8 cellular contexts compared by ENCODE assay signal in the genomic region with DNA sequence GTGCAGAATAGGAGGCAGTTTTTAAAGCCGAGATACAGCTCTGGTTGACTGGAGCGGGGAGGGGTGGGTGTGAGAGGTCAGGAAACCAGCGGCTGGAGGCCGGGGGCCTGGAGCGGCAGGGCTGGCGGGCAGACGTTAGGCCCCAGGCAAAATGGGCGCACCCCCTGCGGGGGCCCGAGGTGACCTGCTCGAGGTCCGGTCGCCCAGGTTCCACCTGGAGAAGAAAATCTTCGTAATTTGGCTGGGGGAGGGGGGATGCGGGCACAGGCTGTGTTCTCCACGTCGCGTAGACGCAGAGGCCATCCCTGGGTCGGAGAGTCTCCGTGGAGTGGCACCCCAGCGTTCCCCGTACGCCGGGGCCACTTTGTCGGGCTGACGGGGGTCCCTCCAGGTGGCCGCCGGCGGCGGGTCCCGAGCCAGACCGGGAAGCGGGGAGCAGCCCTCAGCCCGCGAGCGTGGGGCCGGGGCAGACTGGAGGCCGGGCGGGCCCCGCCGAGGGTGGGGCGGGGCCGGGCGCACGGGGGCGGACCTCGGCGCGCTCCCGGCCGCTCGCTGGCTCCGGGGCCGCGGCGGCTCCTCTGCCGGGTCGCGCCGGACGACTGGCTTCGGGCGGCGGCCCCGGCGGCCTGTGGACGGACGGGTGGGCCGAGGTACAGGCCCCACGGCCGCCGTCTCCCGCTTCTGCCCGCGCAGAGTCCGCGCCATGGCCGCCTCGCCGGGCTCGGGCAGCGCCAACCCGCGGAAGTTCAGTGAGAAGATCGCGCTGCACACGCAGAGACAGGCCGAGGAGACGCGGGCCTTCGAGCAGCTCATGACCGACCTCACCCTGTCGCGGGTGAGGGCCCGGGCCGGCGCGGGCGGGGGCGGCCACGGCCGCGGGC. TPM values are rescaled to one million over a fixed set of nuclear protein-coding genes. Genes with fewer than 3 reads are reported as not detected.
DNase-seq lines count a peak whose midpoint lies in the region; ATAC-seq and TF ChIP-seq lines count a peak whose summit lies in the region.

A gene with protein sequence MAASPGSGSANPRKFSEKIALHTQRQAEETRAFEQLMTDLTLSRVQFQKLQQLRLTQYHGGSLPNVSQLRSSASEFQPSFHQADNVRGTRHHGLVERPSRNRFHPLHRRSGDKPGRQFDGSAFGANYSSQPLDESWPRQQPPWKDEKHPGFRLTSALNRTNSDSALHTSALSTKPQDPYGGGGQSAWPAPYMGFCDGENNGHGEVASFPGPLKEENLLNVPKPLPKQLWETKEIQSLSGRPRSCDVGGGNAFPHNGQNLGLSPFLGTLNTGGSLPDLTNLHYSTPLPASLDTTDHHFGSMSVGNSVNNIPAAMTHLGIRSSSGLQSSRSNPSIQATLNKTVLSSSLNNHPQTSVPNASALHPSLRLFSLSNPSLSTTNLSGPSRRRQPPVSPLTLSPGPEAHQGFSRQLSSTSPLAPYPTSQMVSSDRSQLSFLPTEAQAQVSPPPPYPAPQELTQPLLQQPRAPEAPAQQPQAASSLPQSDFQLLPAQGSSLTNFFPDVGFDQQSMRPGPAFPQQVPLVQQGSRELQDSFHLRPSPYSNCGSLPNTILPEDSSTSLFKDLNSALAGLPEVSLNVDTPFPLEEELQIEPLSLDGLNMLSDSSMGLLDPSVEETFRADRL (plus strand): TSS at position 555 of the 881 bp plus-strand sequence. CDS start 149 bp downstream, at position 704.

- intact Hi-C loops in left cardiac atrium (cut with DNase I) (loop anchor here (10.0 kb wide), 2 partner anchors 65 to 75 kb away; no protein-coding TSS in a partner anchor), prostate gland (cut with DNase I) (loop anchor here (5.0 kb wide), 1 partner anchor 83 kb away; no protein-coding TSS in a partner anchor)

- ATAC-seq in GM19468 (IDR thresholded peaks at IDR 0.05; ENCODE audit: extremely low read depth, unreplicated experiment) = peak; percentile 32
- ATAC-seq in T-cell (replicated peaks in 1 of 4) = peak; percentile 84 to 86 (median 85)
- peak; percentile 93 to 94 for ATAC-seq in left cardiac atrium

- no peaks in the 10 kb centered on the region for H3K9me3 Mint-ChIP-seq in T-cell

- DNase-seq in D341Med (ENCODE audit: low spot score) = peak; percentile 91
- DNase-seq in HL-60 (ENCODE audit: low read depth in 1 of 2, low spot score in 1 of 2) = peak; percentile 16 to 42
- peak; percentile 22 to 67 (median 52) for DNase-seq in T-cell
- DNase-seq in left cardiac atrium = peak; percentile 62
- DNase-seq in prostate gland (ENCODE audit: low spot score) = peak; percentile 25
- no peak for DNase-seq in NCI-H2029 (lab: John Stamatoyannopoulos, UW)

- TF ChIP-seq POLR2A in prostate gland (IDR thresholded peaks at IDR 0.05) = peak; percentile 38

- CTCF ChIA-PET in T-cell (lab: Charles Lee) = interaction anchor here in 1 of 2 donors (1.1 to 2.8 kb wide), 2 partner anchors 10 to 168 kb away, joined by 3 to 24 read pairs; no protein-coding TSS in a partner anchor

- peak within 1 kb of the TSS; percentile 86 to 87 for H3K27ac Mint-ChIP-seq in T-cell

- TF ChIP-seq CTCF in HL-60 (IDR thresholded peaks at IDR 0.05; ENCODE audit: insufficient read depth, low read length) = no peak
- peak in 1 of 4 experiments; percentile 12 for TF ChIP-seq CTCF in prostate gland (IDR thresholded peaks at IDR 0.05)

- H3K36me3 ChIP-seq in prostate gland = no peaks in the 10 kb centered on the region

- no peaks in the 10 kb centered on the region for H3K9me3 ChIP-seq in prostate gland

- no peaks in the 10 kb centered on the region for H3K27me3 Mint-ChIP-seq in T-cell

- H3K4me3 Mint-ChIP-seq in T-cell = peak within 1 kb of the TSS; percentile 90 to 96 (median 95)

- H3K27me3 ChIP-seq in HL-60 (ENCODE audit: insufficient read depth, poor library complexity, severe bottlenecking) (no peaks in the 10 kb centered on the region), prostate gland (replicated peaks; ENCODE audit: insufficient read depth) (no peaks in the 10 kb centered on the region)

- peak within 1 kb of the TSS; percentile 71 for H3K4me3 ChIP-seq in HL-60 (replicated peaks; ENCODE audit: insufficient read depth, low read length)
- peak within 1 kb of the TSS; percentile 78 to 80 for H3K4me3 ChIP-seq in prostate gland

- 1 to 3% (median 2%) methylated on average over 68 to 104 of the region's 104 CpGs for WGBS in adipose tissue, 3 donors
- WGBS in prostate gland = 3% methylated on average over 59 of the region's 104 CpGs

- POLR2A ChIA-PET in T-cell (lab: Charles Lee) = interaction anchor here (0.5 to 0.6 kb wide), 4 partner anchors 10 to 208 kb away, joined by 3 to 5 read pairs (median 4); no protein-coding TSS in a partner anchor

- peaks cover 45 to 49% (median 46%) of the 10 kb centered on the region in 3 donors for H3K4me1 Mint-ChIP-seq in T-cell

- H3K4me1 ChIP-seq in prostate gland (replicated peaks) = no peaks in the 10 kb centered on the region

- H3K27ac ChIP-seq in HL-60 (replicated peaks) = no peak within 1 kb of the TSS
- peak within 1 kb of the TSS; percentile 73 for H3K27ac ChIP-seq in adipose tissue (ENCODE audit: low read depth, low read length)
- peak within 1 kb of the TSS; percentile 90 to 91 for H3K27ac ChIP-seq in prostate gland

- no peaks in the 10 kb centered on the region for H3K36me3 Mint-ChIP-seq in T-cell

RNA-seq across cellular contexts. Expression of the gene that starts here (rescaled TPM):
- total RNA-seq in T-cell = 100 to 1,000 TPM in 1 of 5 donors, 10 to 100 TPM in 4; 88.3 to 119 (median 89.1) TPM
- polyA plus RNA-seq in adipose tissue = 10 to 100 TPM in 2 of 3 donors, 1 to 10 TPM in 1; 6.4 to 24.0 (median 15.4) TPM
- 10 to 100 TPM; 23.1 to 29.4 TPM for total RNA-seq in left cardiac atrium
- total RNA-seq in prostate gland = 10 to 100 TPM; 26.6 to 87.8 TPM

Comparison
In these comparisons a context has a peak if more than half of its experiments do, and no peak if none do; other contexts are left out.
1. ATAC-seq: peak in every context shown above with its lines; median percentile 94 in left cardiac atrium; 85 in T-cell; 32 in GM19468.